ENCODE assay signal across 18 cellular contexts in genomic region chr5:75331-76320, GRCh38. TPM values are rescaled to one million over a fixed set of nuclear protein-coding genes. Genes with fewer than 3 reads are reported as not detected.
"Had no signal": no experiment of that assay in that cellular context is flagged by ENCODE, and none has a peak within 500 bp of the region (broad histone marks: within the 10 kb centered on the region; RNA-seq: fewer than 3 reads in every experiment).

No MANE protein-coding gene starts in this region.

- H3K4me1 Mint-ChIP-seq: activated CD4-positive, alpha-beta memory T cell treated with anti-CD3 and anti-CD28 coated beads, Interleukin-2, amount 10 ng/mL, durations not matched to agents 7 days and 5 days; central memory CD8-positive, alpha-beta T cell; stimulated activated memory B cell treated with anti-CD40 and anti-IgM and Interleukin-4, amounts not matched to agents 10 μg/mL and 1 μg/mL and 100 μg/mL, for 72 hours had no signal

- H3K4me1 ChIP-seq: body of pancreas, gastroesophageal sphincter, lower lobe of right lung, spleen, upper lobe of left lung had no signal

- H3K4me3 ChIP-seq: body of pancreas, gastroesophageal sphincter, lower lobe of right lung, spleen, upper lobe of left lung had no signal

- H3K9me3 Mint-ChIP-seq: activated CD4-positive, alpha-beta memory T cell treated with anti-CD3 and anti-CD28 coated beads, Interleukin-2, amount 10 ng/mL, durations not matched to agents 7 days and 5 days; activated naive CD4-positive, alpha-beta T cell treated with anti-CD3 and anti-CD28 coated beads for 36 hours; activated T-helper 1 cell treated with anti-CD3 and anti-CD28 coated beads, Interleukin-12 subunit alpha, Interleukin-12 subunit beta, Interleukin-2, Interleukin-4 antibody, amounts not matched to agents 30 ng/mL and 10 ng/mL and 1 ng/mL, durations not matched to agents 14 hours and 24 hours and 36 hours; central memory CD8-positive, alpha-beta T cell; stimulated activated memory B cell treated with anti-CD40 and anti-IgM and Interleukin-4, amounts not matched to agents 10 μg/mL and 1 μg/mL and 100 μg/mL, for 72 hours had no signal

- H3K27ac ChIP-seq: body of pancreas, gastroesophageal sphincter, lower lobe of right lung, spleen, upper lobe of left lung had no signal

- H3K4me3 Mint-ChIP-seq: activated CD4-positive, alpha-beta memory T cell treated with anti-CD3 and anti-CD28 coated beads, Interleukin-2, amount 10 ng/mL, durations not matched to agents 7 days and 5 days; activated naive CD4-positive, alpha-beta T cell treated with anti-CD3 and anti-CD28 coated beads for 36 hours; activated T-helper 1 cell treated with anti-CD3 and anti-CD28 coated beads, Interleukin-12 subunit alpha, Interleukin-12 subunit beta, Interleukin-2, Interleukin-4 antibody, amounts not matched to agents 30 ng/mL and 10 ng/mL and 1 ng/mL, durations not matched to agents 14 hours and 24 hours and 36 hours; central memory CD8-positive, alpha-beta T cell; stimulated activated memory B cell treated with anti-CD40 and anti-IgM and Interleukin-4, amounts not matched to agents 10 μg/mL and 1 μg/mL and 100 μg/mL, for 72 hours had no signal

- DNase-seq: activated CD4-positive, alpha-beta memory T cell treated with anti-CD3 and anti-CD28 coated beads, Interleukin-2, amount 10 ng/mL, durations not matched to agents 7 days and 5 days; activated CD4-positive, alpha-beta T cell treated with anti-CD3 and anti-CD28 coated beads for 1 hour; activated CD8-positive, alpha-beta memory T cell treated with anti-CD3 and anti-CD28 coated beads, Interleukin-2, amount 50 U/mL, for 48 hours; activated naive CD4-positive, alpha-beta T cell treated with anti-CD3 and anti-CD28 coated beads for 36 hours; body of pancreas; cortex of kidney; effector memory CD4-positive, alpha-beta T cell; hippocampal formation; lower lobe of right lung; midbrain; spleen; stimulated activated CD4-positive, alpha-beta T cell treated with anti-CD3 and anti-CD28 coated beads, Interleukin-1b, Interleukin-23, amount 100 ng/mL, for 48 hours; upper lobe of left lung had no signal

- ATAC-seq: body of pancreas; gastroesophageal sphincter; lower lobe of right lung; sciatic nerve; stimulated activated memory B cell treated with anti-CD40 and anti-IgM and Interleukin-4, amounts not matched to agents 10 μg/mL and 1 μg/mL and 100 μg/mL, for 72 hours had no signal

- H3K9me3 ChIP-seq: body of pancreas, gastroesophageal sphincter, lower lobe of right lung, spleen, upper lobe of left lung had no signal

- H3K36me3 Mint-ChIP-seq: stimulated activated memory B cell treated with anti-CD40 and anti-IgM and Interleukin-4, amounts not matched to agents 10 μg/mL and 1 μg/mL and 100 μg/mL, for 72 hours had no signal

- H3K27ac Mint-ChIP-seq: activated CD4-positive, alpha-beta memory T cell treated with anti-CD3 and anti-CD28 coated beads, Interleukin-2, amount 10 ng/mL, durations not matched to agents 7 days and 5 days; activated naive CD4-positive, alpha-beta T cell treated with anti-CD3 and anti-CD28 coated beads for 36 hours; activated T-helper 1 cell treated with anti-CD3 and anti-CD28 coated beads, Interleukin-12 subunit alpha, Interleukin-12 subunit beta, Interleukin-2, Interleukin-4 antibody, amounts not matched to agents 30 ng/mL and 10 ng/mL and 1 ng/mL, durations not matched to agents 14 hours and 24 hours and 36 hours; stimulated activated memory B cell treated with anti-CD40 and anti-IgM and Interleukin-4, amounts not matched to agents 10 μg/mL and 1 μg/mL and 100 μg/mL, for 72 hours had no signal

- H3K36me3 ChIP-seq: gastroesophageal sphincter, lower lobe of right lung, spleen, upper lobe of left lung had no signal

- H3K27me3 ChIP-seq: body of pancreas, upper lobe of left lung had no signal

RNA-seq across cellular contexts. Expression of gene PLEKHG4B, which starts 16.3 kb away (rescaled TPM):
- total RNA-seq: activated CD4-positive, alpha-beta memory T cell treated with anti-CD3 and anti-CD28 coated beads, Interleukin-2, amount 10 ng/mL, durations not matched to agents 7 days and 5 days; activated naive CD4-positive, alpha-beta T cell treated with anti-CD3 and anti-CD28 coated beads for 36 hours; activated T-helper 1 cell treated with anti-CD3 and anti-CD28 coated beads, Interleukin-12 subunit alpha, Interleukin-12 subunit beta, Interleukin-2, Interleukin-4 antibody, amounts not matched to agents 30 ng/mL and 10 ng/mL and 1 ng/mL, durations not matched to agents 14 hours and 24 hours and 36 hours had no signal
